8 cellular contexts compared by ENCODE assay signal in the genomic region with DNA sequence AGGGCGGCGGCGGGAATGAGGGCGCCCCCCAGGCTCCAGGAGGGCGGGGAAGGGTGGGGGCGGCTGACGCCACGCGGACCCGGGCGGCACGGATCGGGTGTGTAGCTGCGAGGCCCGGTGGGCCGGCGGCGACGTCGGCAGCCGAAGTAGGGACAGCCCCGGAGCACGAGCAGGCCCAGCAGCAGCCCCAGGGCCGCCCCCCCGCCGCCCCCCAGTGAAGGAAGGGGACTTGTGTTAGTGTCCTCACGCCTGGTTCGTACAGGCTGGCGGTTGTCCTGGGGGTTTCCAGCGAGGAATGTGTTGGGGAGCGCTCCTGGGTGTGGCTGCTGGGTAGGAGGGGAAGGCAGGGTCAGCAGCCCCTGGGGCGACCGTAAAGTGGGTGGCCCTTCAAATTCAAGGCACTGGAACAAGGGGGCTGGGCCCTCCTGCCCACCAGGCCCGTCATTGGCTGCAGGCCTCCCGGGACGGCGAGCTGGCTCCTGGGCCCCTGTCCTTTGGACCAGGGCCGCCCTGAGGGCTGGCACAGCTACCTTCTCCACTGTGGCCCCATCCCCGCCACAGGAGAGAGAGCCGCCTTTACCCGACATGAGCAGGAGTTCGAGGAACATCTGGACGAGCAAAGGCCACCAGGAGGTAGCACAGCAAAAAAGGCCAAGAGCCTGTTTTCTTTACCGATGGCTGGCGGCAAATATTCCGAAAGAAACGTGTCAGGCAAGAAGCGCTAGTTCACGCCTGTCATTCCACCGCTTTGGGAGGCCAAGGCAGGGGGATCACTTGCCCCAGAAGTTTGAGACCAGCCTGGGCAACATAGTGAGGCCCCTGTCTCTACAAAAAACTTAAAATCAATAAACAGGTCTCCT. TPM values are rescaled to one million over a fixed set of nuclear protein-coding genes. Genes with fewer than 3 reads are reported as not detected.
A peak's percentile ranks its signal among the peaks of the same experiment; 100 is the strongest.
DNase-seq lines count a peak whose midpoint lies in the region; ATAC-seq, FAIRE-seq and TF ChIP-seq lines count a peak whose summit lies in the region.

No MANE protein-coding gene starts in this region.

- TF ChIP-seq POLR2A in esophagus muscularis mucosa (IDR thresholded peaks at IDR 0.05; ENCODE audit: low read depth), result no peak

- no peak for TF ChIP-seq CTCF in esophagus muscularis mucosa (IDR thresholded peaks at IDR 0.05)
- TF ChIP-seq CTCF in nephron progenitor cell (IDR thresholded peaks at IDR 0.05), result no peak

- no peaks in the 10 kb centered on the region for H3K27me3 Mint-ChIP-seq in T-helper 17 cell
- peaks cover 12% of the 10 kb centered on the region for H3K27me3 Mint-ChIP-seq in nephron progenitor cell (ENCODE audit: low read depth, poor library complexity)

- H3K36me3 ChIP-seq in esophagus muscularis mucosa, result peaks cover 16 to 27% (median 20%) of the 10 kb centered on the region in 4 donors

- peaks cover 3% of the 10 kb centered on the region for H3K4me1 Mint-ChIP-seq in T-helper 17 cell
- H3K4me1 Mint-ChIP-seq in nephron progenitor cell, result no peaks in the 10 kb centered on the region

- intact Hi-C loops in esophagus muscularis mucosa (cut with DNase I), result loop anchor here (5.0 to 10.0 kb wide), 4 partner anchors 32 to 252 kb away; no protein-coding TSS in a partner anchor

- no peaks in the 10 kb centered on the region for H3K9me3 Mint-ChIP-seq in nephron progenitor cell

- FAIRE-seq in G401.6 (lab: Jason Lieb, UNC), result peak; percentile 89

- peaks cover 31 to 57% (median 47%) of the 10 kb centered on the region in 4 donors for H3K4me1 ChIP-seq in esophagus muscularis mucosa

- no peaks in the 10 kb centered on the region for H3K9me3 ChIP-seq in T-helper 17 cell (ENCODE audit: control insufficient read depth, low read length, poor library complexity, severe bottlenecking)
- no peaks in the 10 kb centered on the region for H3K9me3 ChIP-seq in esophagus muscularis mucosa

- H3K27ac ChIP-seq in esophagus muscularis mucosa (replicated peaks in 1 of 4), result peak overlapping the region; percentile 93 to 100 (median 96)

- peak; percentile 2 for ATAC-seq in HG03045 (IDR thresholded peaks at IDR 0.05; ENCODE audit: unreplicated experiment)
- ATAC-seq in T-helper 17 cell, result peak; percentile 3
- ATAC-seq in GM19455 (IDR thresholded peaks at IDR 0.05; ENCODE audit: unreplicated experiment), result no peak
- ATAC-seq in HG02759 (IDR thresholded peaks at IDR 0.05; ENCODE audit: unreplicated experiment), result no peak

- peaks cover 0 to 14% (median 0%) of the 10 kb centered on the region in 4 donors for H3K27me3 ChIP-seq in esophagus muscularis mucosa

- no peak for TF ChIP-seq EP300 in esophagus muscularis mucosa (IDR thresholded peaks at IDR 0.05)

- H3K27ac Mint-ChIP-seq in T-helper 17 cell, result no peak overlapping the region
- peak overlapping the region; percentile 64 for H3K27ac Mint-ChIP-seq in nephron progenitor cell

- H3K4me3 Mint-ChIP-seq in T-helper 17 cell (peak overlapping the region; percentile 85), nephron progenitor cell (peak overlapping the region; percentile 84)

- DNase-seq in T-helper 17 cell (peak in 1 of 3 donors; percentile 29), esophagus muscularis mucosa (ENCODE audit: extremely low spot score) (no peak), nephron progenitor cell (peak; percentile 53), superior temporal gyrus (ENCODE audit: extremely low spot score) (no peak)

- peak overlapping the region; percentile 76 to 91 (median 88) for H3K4me3 ChIP-seq in esophagus muscularis mucosa

- 24% methylated on average over 23 of the region's 50 CpGs for WGBS in esophagus muscularis mucosa

- H3K36me3 Mint-ChIP-seq in T-helper 17 cell (ENCODE audit: low read depth) (no peaks in the 10 kb centered on the region), nephron progenitor cell (ENCODE audit: low read depth) (peaks cover 6% of the 10 kb centered on the region)

RNA-seq across cellular contexts. Expression of a gene that starts 0.8 kb away (rescaled TPM):
- total RNA-seq in T-helper 17 cell (10 to 100 TPM; 17.9 to 21.8 TPM), esophagus muscularis mucosa (10 to 100 TPM; 33.6 to 77.6 (median 59.4) TPM)

RNA-seq across cellular contexts. Expression of a gene that starts 24.4 kb away (rescaled TPM):
- 1 to 10 TPM; 5.8 to 5.9 TPM for total RNA-seq in T-helper 17 cell
- 100 to 1,000 TPM in 3 of 4 donors, 10 to 100 TPM in 1; 93.8 to 192 (median 142) TPM for total RNA-seq in esophagus muscularis mucosa

Comparison
In these comparisons a context has a peak if more than half of its experiments do, and no peak if none do; other contexts are left out.
1. ATAC-seq: peak in HG03045 (single experiment) and T-helper 17 cell (single experiment); none in GM19455 (single experiment) and HG02759 (single experiment).
2. RNA of a gene that starts 24.4 kb away (total RNA-seq): 93.8 to 192 TPM in esophagus muscularis mucosa; 5.8 to 5.9 TPM in T-helper 17 cell; every median in the first group is over 10 times any median in the second.